In genomic region chr19:41456342-41456918, GRCh38 we compare ENCODE assay signal across 10 cellular contexts. TPM values are rescaled to one million over a fixed set of nuclear protein-coding genes. Genes with fewer than 3 reads are reported as not detected.
A peak's percentile ranks its signal among the peaks of the same experiment; 100 is the strongest.
DNase-seq lines count a peak whose midpoint lies in the region; ATAC-seq and TF ChIP-seq lines count a peak whose summit lies in the region.
"Had no signal": no experiment of that assay in that cellular context is flagged by ENCODE, and none has a peak within 500 bp of the region (broad histone marks: within the 10 kb centered on the region; RNA-seq: fewer than 3 reads in every experiment).

No MANE protein-coding gene starts in this region.

- intact Hi-C loops in prostate gland (cut with DNase I) = loop anchor here (10.0 kb wide), 1 partner anchor 138 kb away; no protein-coding TSS in a partner anchor

- ATAC-seq in HG03196 (IDR thresholded peaks at IDR 0.05; ENCODE audit: unreplicated experiment) (no peak), HG02885 (IDR thresholded peaks at IDR 0.05; ENCODE audit: poor library complexity, unreplicated experiment) (no peak)

- H3K36me3 ChIP-seq in prostate gland (no peaks in the 10 kb centered on the region), Peyer's patch (no peaks in the 10 kb centered on the region)

- H3K4me3 ChIP-seq in prostate gland = no peak overlapping the region
- no peak overlapping the region for H3K4me3 ChIP-seq in Peyer's patch

- TF ChIP-seq CTCF in prostate gland (IDR thresholded peaks at IDR 0.05) = no peak
- TF ChIP-seq CTCF in Peyer's patch (IDR thresholded peaks at IDR 0.05) = no peak

- H3K27ac ChIP-seq in prostate gland (peak overlapping the region; percentile 48 to 54), Peyer's patch (peak overlapping the region in 1 of 4 donors; percentile 35)

- 3% methylated on average over 7 of the region's 7 CpGs for WGBS in prostate gland

- DNase-seq in GM03348 (ENCODE audit: low spot score) (peak; percentile 49), RPMI7951 (ENCODE audit: low read depth) (peak; percentile 25), fibroblast of peridontal ligament (ENCODE audit: extremely low read depth) (peak; percentile 8), prostate gland (ENCODE audit: low spot score) (peak; percentile 49), Peyer's patch (no peak)
- DNase-seq: DMS 273 treated with DMSO at 0.1 percent for 48 hours; stimulated activated naive CD4-positive, alpha-beta T cell treated with Interleukin-2 at 50 U/mL for 16 hours had no signal

- H3K4me1 ChIP-seq in prostate gland (replicated peaks) = no peaks in the 10 kb centered on the region
- no peaks in the 10 kb centered on the region for H3K4me1 ChIP-seq in Peyer's patch

- TF ChIP-seq POLR2A in prostate gland (IDR thresholded peaks at IDR 0.05) = no peak
- no peak for TF ChIP-seq POLR2A in Peyer's patch (IDR thresholded peaks at IDR 0.05)

- H3K9me3 ChIP-seq in prostate gland = no peaks in the 10 kb centered on the region
- no peaks in the 10 kb centered on the region for H3K9me3 ChIP-seq in Peyer's patch

- no peaks in the 10 kb centered on the region for H3K27me3 ChIP-seq in prostate gland (replicated peaks; ENCODE audit: insufficient read depth)
- no peaks in the 10 kb centered on the region for H3K27me3 ChIP-seq in Peyer's patch

RNA-seq across cellular contexts. Expression of gene ERICH4, which starts 13.5 kb away (rescaled TPM):
- not detected in 2 replicates for total RNA-seq in RPMI7951 (2014; rRNA removed; shearing (Covaris generic))
- total RNA-seq in prostate gland (not detected), Peyer's patch (10 to 100 TPM; 17.3 to 49.0 (median 22.3) TPM)
- total RNA-seq: epithelial cell of proximal tubule had no signal

RNA-seq across cellular contexts. Expression of gene DMAC2, which starts 16.7 kb away (rescaled TPM):
- total RNA-seq in RPMI7951 (2014; rRNA removed; shearing (Covaris generic)) = 66.4 and 66.9 TPM in 2 replicates
- total RNA-seq in prostate gland (10 to 100 TPM; 42.4 to 42.9 TPM), Peyer's patch (10 to 100 TPM; 41.3 to 62.0 (median 48.3) TPM)

RNA-seq across cellular contexts. Expression of gene B3GNT8, which starts 29.3 kb away (rescaled TPM):
- total RNA-seq in RPMI7951 (2014; rRNA removed; shearing (Covaris generic)) = not detected in 2 replicates
- total RNA-seq in prostate gland (10 to 100 TPM in 1 of 2 donors, 1 to 10 TPM in 1; 9.4 to 11.6 TPM), Peyer's patch (10 to 100 TPM; 15.7 to 98.4 (median 62.8) TPM)

RNA-seq across cellular contexts. Expression of gene BCKDHA, which starts 58.8 kb away (rescaled TPM):
- 77.3 and 112 TPM in 2 replicates for total RNA-seq in RPMI7951 (2014; rRNA removed; shearing (Covaris generic))
- 10 to 100 TPM; 69.0 to 72.5 TPM for total RNA-seq in prostate gland
- 10 to 100 TPM; 23.9 to 41.7 (median 30.7) TPM for total RNA-seq in Peyer's patch

RNA-seq across cellular contexts. Expression of gene EXOSC5, which starts 59.3 kb away (rescaled TPM):
- 36.8 and 59.3 TPM in 2 replicates for total RNA-seq in RPMI7951 (2014; rRNA removed; shearing (Covaris generic))
- total RNA-seq in prostate gland = 10 to 100 TPM; 29.6 to 34.0 TPM
- total RNA-seq in Peyer's patch = 10 to 100 TPM in 2 of 4 donors, 1 to 10 TPM in 2; 5.4 to 12.4 (median 10.0) TPM

Comparison
In these comparisons a context has a peak if more than half of its experiments do, and no peak if none do; other contexts are left out.
1. DNase-seq: peak in GM03348 (single experiment), RPMI7951 (single experiment), fibroblast of peridontal ligament (single experiment) and prostate gland (single experiment); none in Peyer's patch (0 of 3).
2. RNA of gene ERICH4, which starts 13.5 kb away (total RNA-seq): 17.3 to 49.0 TPM in Peyer's patch; not detected in RPMI7951 and not detected in prostate gland; every median in the first group is over 10 times any median in the second.
3. RNA of gene B3GNT8, which starts 29.3 kb away (total RNA-seq): 15.7 to 98.4 TPM in Peyer's patch and 9.4 to 11.6 TPM in prostate gland; not detected in RPMI7951; every median in the first group is over 10 times any median in the second.